ENCODE assay signal across 34 cellular contexts in the genomic region with DNA sequence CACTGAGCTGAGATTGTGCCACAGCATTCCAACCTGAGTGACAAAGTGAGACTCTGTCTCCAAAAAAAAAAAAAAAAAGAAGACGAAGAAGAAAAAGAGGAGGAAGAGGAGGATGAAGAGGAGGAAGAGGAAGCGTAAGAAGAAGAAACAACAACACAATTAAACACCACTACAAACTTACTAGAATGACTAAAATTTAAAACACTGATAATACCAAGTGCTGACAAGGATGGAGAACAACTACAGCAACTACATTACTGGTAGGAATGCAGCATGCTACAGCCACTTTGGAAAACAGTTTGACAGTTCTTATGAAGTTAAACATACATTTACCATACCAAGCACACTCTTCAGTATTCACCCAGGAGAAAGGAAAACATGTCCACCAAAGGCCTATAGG.
"Had no signal": no experiment of that assay in that cellular context is flagged by ENCODE, and none has a peak within 500 bp of the region (broad histone marks: within the 10 kb centered on the region; RNA-seq: fewer than 3 reads in every experiment).

No MANE protein-coding gene starts in this region.

- DNase-seq: activated CD4-positive, alpha-beta memory T cell treated with anti-CD3 and anti-CD28 coated beads for 36 hours; activated CD4-positive, alpha-beta T cell treated with anti-CD3 and anti-CD28 coated beads for 36 hours; activated CD4-positive, CD25-positive, alpha-beta regulatory T cell; activated CD4-positive, CD25-positive, alpha-beta regulatory T cell treated with anti-CD3 and anti-CD28 coated beads, Interleukin-2, amount 50 U/mL, for 72 hours; activated CD8-positive, alpha-beta memory T cell treated with anti-CD3 and anti-CD28 coated beads, Interleukin-2, amount 10 ng/mL, durations not matched to agents 7 days and 5 days; activated CD8-positive, alpha-beta memory T cell treated with anti-CD3 and anti-CD28 coated beads, Interleukin-2, amount 50 U/mL, for 4 hours; activated CD8-positive, alpha-beta T cell treated with anti-CD3 and anti-CD28 coated beads, Interleukin-2, amount 10 ng/mL, durations not matched to agents 7 days and 5 days; activated effector memory CD4-positive, alpha-beta T cell treated with anti-CD3 and anti-CD28 coated beads, Interleukin-2, amount 50 U/mL, for 16 hours; activated naive CD4-positive, alpha-beta T cell treated with anti-CD3 and anti-CD28 coated beads for 36 hours; activated naive CD8-positive, alpha-beta T cell treated with anti-CD3 and anti-CD28 coated beads for 36 hours; activated naive CD8-positive, alpha-beta T cell treated with anti-CD3 and anti-CD28 coated beads, Interleukin-2, amount 50 U/mL, for 24 hours; activated T-cell treated with anti-CD3 and anti-CD28 coated beads, Interleukin-2, amount 50 U/mL, for 1 hour; activated T-cell treated with anti-CD3 and anti-CD28 coated beads, Interleukin-2, amount 50 U/mL, for 48 hours; adrenal gland; amygdala; aorta; body of pancreas; central memory CD4-positive, alpha-beta T cell; dorsolateral prefrontal cortex; effector memory CD4-positive, alpha-beta T cell; endodermal cell; gastrocnemius medialis; heart right ventricle; T-helper 1 cell; T-helper 2 cell had no signal

- H3K27me3 Mint-ChIP-seq: activated CD4-positive, alpha-beta memory T cell treated with anti-CD3 and anti-CD28 coated beads for 36 hours; activated CD4-positive, alpha-beta T cell treated with anti-CD3 and anti-CD28 coated beads for 36 hours; activated CD4-positive, alpha-beta T cell treated with anti-CD3 and anti-CD28 coated beads, Interleukin-2, amount 10 ng/mL, durations not matched to agents 24 days and 14 days; activated CD8-positive, alpha-beta memory T cell treated with anti-CD3 and anti-CD28 coated beads, Interleukin-2, amount 10 ng/mL, durations not matched to agents 7 days and 5 days; activated naive CD4-positive, alpha-beta T cell treated with anti-CD3 and anti-CD28 coated beads, Interleukin-2, amount 50 U/mL, for 24 hours; activated naive CD8-positive, alpha-beta T cell treated with anti-CD3 and anti-CD28 coated beads for 36 hours; activated naive CD8-positive, alpha-beta T cell treated with anti-CD3 and anti-CD28 coated beads, Interleukin-2, amount 50 U/mL, for 24 hours; dendritic cell treated with granulocyte-macrophage colony-stimulating factor and Interleukin-4, amounts not matched to agents 40 ng/mL and 50 ng/mL, for 4 days had no signal

- H3K27ac ChIP-seq: adrenal gland, body of pancreas, cardiac muscle cell, coronary artery, dorsolateral prefrontal cortex, foreskin keratinocyte, gastrocnemius medialis, heart right ventricle had no signal

- H3K9me3 Mint-ChIP-seq: activated CD4-positive, alpha-beta memory T cell treated with anti-CD3 and anti-CD28 coated beads for 36 hours; activated naive CD4-positive, alpha-beta T cell treated with anti-CD3 and anti-CD28 coated beads for 36 hours; activated naive CD4-positive, alpha-beta T cell treated with anti-CD3 and anti-CD28 coated beads, Interleukin-2, amount 50 U/mL, for 24 hours; endodermal cell had no signal

- H3K27ac Mint-ChIP-seq: activated CD4-positive, alpha-beta memory T cell treated with anti-CD3 and anti-CD28 coated beads for 36 hours; activated CD4-positive, alpha-beta T cell treated with anti-CD3 and anti-CD28 coated beads for 36 hours; activated CD4-positive, alpha-beta T cell treated with anti-CD3 and anti-CD28 coated beads, Interleukin-2, amount 10 ng/mL, durations not matched to agents 24 days and 14 days; activated CD8-positive, alpha-beta memory T cell treated with anti-CD3 and anti-CD28 coated beads, Interleukin-2, amount 10 ng/mL, durations not matched to agents 7 days and 5 days; activated CD8-positive, alpha-beta T cell treated with anti-CD3 and anti-CD28 coated beads, Interleukin-2, amount 10 ng/mL, durations not matched to agents 7 days and 5 days; activated naive CD4-positive, alpha-beta T cell treated with anti-CD3 and anti-CD28 coated beads for 36 hours; activated naive CD4-positive, alpha-beta T cell treated with anti-CD3 and anti-CD28 coated beads, Interleukin-2, amount 50 U/mL, for 24 hours; activated naive CD8-positive, alpha-beta T cell treated with anti-CD3 and anti-CD28 coated beads for 36 hours; activated naive CD8-positive, alpha-beta T cell treated with anti-CD3 and anti-CD28 coated beads, Interleukin-2, amount 50 U/mL, for 24 hours; activated T-helper 1 cell treated with anti-CD3 and anti-CD28 coated beads, Interleukin-12 subunit alpha, Interleukin-12 subunit beta, Interleukin-2, Interleukin-4 antibody, amounts not matched to agents 30 ng/mL and 10 ng/mL and 1 ng/mL, durations not matched to agents 14 hours and 24 hours and 36 hours; activated T-helper 2 cell treated with anti-CD3 and anti-CD28 coated beads, Interferon-gamma antibody, Interleukin-2, Interleukin-4, amounts not matched to agents 10 μg/mL and 5 μg/mL and 100 μg/mL, durations not matched to agents 14 hours and 24 hours and 36 hours; dendritic cell treated with granulocyte-macrophage colony-stimulating factor and Interleukin-4, amounts not matched to agents 40 ng/mL and 50 ng/mL, for 4 days; endodermal cell had no signal

- H3K9me3 ChIP-seq: adrenal gland, body of pancreas, gastrocnemius medialis, heart right ventricle had no signal

- ATAC-seq: activated CD4-positive, alpha-beta T cell treated with anti-CD3 and anti-CD28 coated beads for 36 hours; activated CD8-positive, alpha-beta memory T cell treated with anti-CD3 and anti-CD28 coated beads, Interleukin-2, amount 10 ng/mL, durations not matched to agents 7 days and 5 days; activated CD8-positive, alpha-beta T cell treated with anti-CD3 and anti-CD28 coated beads, Interleukin-2, amount 10 ng/mL, durations not matched to agents 7 days and 5 days; activated naive CD8-positive, alpha-beta T cell treated with anti-CD3 and anti-CD28 coated beads, Interleukin-2, amount 50 U/mL, for 24 hours; body of pancreas; esophagus mucosa; gastrocnemius medialis; heart right ventricle had no signal

- H3K4me3 ChIP-seq: adrenal gland, body of pancreas, cardiac muscle cell, coronary artery, dorsolateral prefrontal cortex, gastrocnemius medialis, heart right ventricle had no signal

- H3K27me3 ChIP-seq: adrenal gland, body of pancreas, cardiac muscle cell, dorsolateral prefrontal cortex, foreskin keratinocyte, gastrocnemius medialis, heart right ventricle had no signal

- H3K4me3 Mint-ChIP-seq: activated CD4-positive, alpha-beta memory T cell treated with anti-CD3 and anti-CD28 coated beads for 36 hours; activated CD4-positive, alpha-beta T cell treated with anti-CD3 and anti-CD28 coated beads for 36 hours; activated CD4-positive, alpha-beta T cell treated with anti-CD3 and anti-CD28 coated beads, Interleukin-2, amount 10 ng/mL, durations not matched to agents 24 days and 14 days; activated CD8-positive, alpha-beta memory T cell treated with anti-CD3 and anti-CD28 coated beads, Interleukin-2, amount 10 ng/mL, durations not matched to agents 7 days and 5 days; activated CD8-positive, alpha-beta T cell treated with anti-CD3 and anti-CD28 coated beads, Interleukin-2, amount 10 ng/mL, durations not matched to agents 7 days and 5 days; activated naive CD4-positive, alpha-beta T cell treated with anti-CD3 and anti-CD28 coated beads for 36 hours; activated naive CD4-positive, alpha-beta T cell treated with anti-CD3 and anti-CD28 coated beads, Interleukin-2, amount 50 U/mL, for 24 hours; activated naive CD8-positive, alpha-beta T cell treated with anti-CD3 and anti-CD28 coated beads for 36 hours; activated naive CD8-positive, alpha-beta T cell treated with anti-CD3 and anti-CD28 coated beads, Interleukin-2, amount 50 U/mL, for 24 hours; activated T-helper 1 cell treated with anti-CD3 and anti-CD28 coated beads, Interleukin-12 subunit alpha, Interleukin-12 subunit beta, Interleukin-2, Interleukin-4 antibody, amounts not matched to agents 30 ng/mL and 10 ng/mL and 1 ng/mL, durations not matched to agents 14 hours and 24 hours and 36 hours; dendritic cell treated with granulocyte-macrophage colony-stimulating factor and Interleukin-4, amounts not matched to agents 40 ng/mL and 50 ng/mL, for 4 days; endodermal cell had no signal

- H3K36me3 ChIP-seq: adrenal gland, cardiac muscle cell, gastrocnemius medialis, heart right ventricle had no signal

- H3K4me1 ChIP-seq: adrenal gland, body of pancreas, foreskin keratinocyte, gastrocnemius medialis, heart right ventricle had no signal
